Comparison of ENCODE assay signal across 15 cellular contexts in the genomic region with DNA sequence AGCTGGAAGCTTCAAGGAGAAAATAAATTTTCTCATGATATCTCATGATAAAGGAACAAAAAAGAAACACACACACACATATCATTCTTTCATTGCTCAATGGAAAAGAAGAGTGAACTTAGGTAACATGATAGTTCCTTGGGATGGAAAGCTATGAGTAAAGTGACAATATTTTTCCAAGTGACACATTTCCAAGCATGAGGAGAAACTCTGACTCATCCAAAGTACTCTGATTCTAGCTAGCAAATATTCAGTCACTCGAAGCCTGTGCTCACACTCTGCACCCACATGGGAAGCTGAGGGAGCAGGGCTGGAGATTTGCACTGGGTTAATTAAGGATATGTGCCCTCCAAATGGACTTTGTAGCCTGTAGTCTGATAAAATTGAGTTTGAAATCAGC.
A peak's percentile ranks its signal among the peaks of the same experiment; 100 is the strongest.
DNase-seq lines count a peak whose midpoint lies in the region; ATAC-seq and TF ChIP-seq lines count a peak whose summit lies in the region.
"Had no signal": no experiment of that assay in that cellular context is flagged by ENCODE, and none has a peak within 500 bp of the region (broad histone marks: within the 10 kb centered on the region; RNA-seq: fewer than 3 reads in every experiment).

No MANE protein-coding gene starts in this region.

- H3K18ac ChIP-seq in mesenchymal stem cell (ENCODE audit: low read depth in 1 of 2, low read length in 2 of 2) = no peak overlapping the region

- H2BK12ac ChIP-seq in mesenchymal stem cell (ENCODE audit: low read length in 2 of 2) = no peak overlapping the region

- H3K27me3 ChIP-seq in mesenchymal stem cell (ENCODE audit: control insufficient read depth in 1 of 2, insufficient read depth in 1 of 2, low read length in 2 of 2) = no peaks in the 10 kb centered on the region
- H3K27me3 ChIP-seq in ovary = no peaks in the 10 kb centered on the region
- H3K27me3 ChIP-seq: vagina had no signal

- H3K27ac Mint-ChIP-seq in WTC11 = no peak overlapping the region
- H3K27ac Mint-ChIP-seq: activated CD4-positive, alpha-beta memory T cell treated with anti-CD3 and anti-CD28 coated beads, Interleukin-2, amount 10 ng/mL, durations not matched to agents 7 days and 5 days; activated T-helper 2 cell treated with anti-CD3 and anti-CD28 coated beads, Interferon-gamma antibody, Interleukin-2, Interleukin-4, amounts not matched to agents 10 μg/mL and 5 μg/mL and 100 μg/mL, durations not matched to agents 14 hours and 24 hours and 36 hours had no signal

- TF ChIP-seq CTCF in cardiac fibroblast (IDR thresholded peaks at IDR 0.05; ENCODE audit: low read depth, low read length) = no peak
- no peak for TF ChIP-seq CTCF in WTC11 (IDR thresholded peaks at IDR 0.05)
- TF ChIP-seq CTCF in ovary (IDR thresholded peaks at IDR 0.05) = no peak

- H3K14ac ChIP-seq in mesenchymal stem cell (ENCODE audit: low read length in 2 of 2) = no peak overlapping the region

- CTCF ChIA-PET in WTC11 (lab: Charles Lee) = no interaction called here

- POLR2A ChIA-PET in WTC11 (lab: Charles Lee) = no interaction called here

- no peak overlapping the region for H2AK5ac ChIP-seq in mesenchymal stem cell (ENCODE audit: low read length, severe bottlenecking)

- no peak overlapping the region for H4K91ac ChIP-seq in mesenchymal stem cell (ENCODE audit: low read length)

- H2AFZ ChIP-seq in mesenchymal stem cell (ENCODE audit: low read depth, low read length) = no peak overlapping the region

- H3K9me3 Mint-ChIP-seq in WTC11 = no peaks in the 10 kb centered on the region
- H3K9me3 Mint-ChIP-seq: activated CD4-positive, alpha-beta memory T cell treated with anti-CD3 and anti-CD28 coated beads, Interleukin-2, amount 10 ng/mL, durations not matched to agents 7 days and 5 days; activated T-helper 2 cell treated with anti-CD3 and anti-CD28 coated beads, Interferon-gamma antibody, Interleukin-2, Interleukin-4, amounts not matched to agents 10 μg/mL and 5 μg/mL and 100 μg/mL, durations not matched to agents 14 hours and 24 hours and 36 hours; H9 had no signal

- no peaks in the 10 kb centered on the region for H3K4me1 Mint-ChIP-seq in WTC11
- H3K4me1 Mint-ChIP-seq: activated CD4-positive, alpha-beta memory T cell treated with anti-CD3 and anti-CD28 coated beads, Interleukin-2, amount 10 ng/mL, durations not matched to agents 7 days and 5 days had no signal

- no peak for ATAC-seq in HG02678 (IDR thresholded peaks at IDR 0.05; ENCODE audit: unreplicated experiment)
- ATAC-seq in WTC11 = no peak

- H3K79me1 ChIP-seq in mesenchymal stem cell (replicated peaks; ENCODE audit: low read length, poor library complexity, severe bottlenecking) = no peaks in the 10 kb centered on the region

- no peak overlapping the region for H3K4me3 ChIP-seq in cardiac fibroblast (replicated peaks in 1 of 2; ENCODE audit: low read depth in 2 of 2, low read length in 2 of 2)
- H3K4me3 ChIP-seq in mesenchymal stem cell (ENCODE audit: insufficient read depth in 1 of 2, low read depth in 1 of 2, low read length in 2 of 2) = no peak overlapping the region
- H3K4me3 ChIP-seq in ovary = no peak overlapping the region
- H3K4me3 ChIP-seq: vagina had no signal

- H3K4me2 ChIP-seq in mesenchymal stem cell (ENCODE audit: low read length, poor library complexity, severe bottlenecking) = no peak overlapping the region

- no peak overlapping the region for H4K8ac ChIP-seq in mesenchymal stem cell (ENCODE audit: low read length)

- H3K36me3 ChIP-seq in mesenchymal stem cell (ENCODE audit: control insufficient read depth in 1 of 2, insufficient read depth in 2 of 2, low read depth in 1 of 2, low read length in 2 of 2) = no peaks in the 10 kb centered on the region
- no peaks in the 10 kb centered on the region for H3K36me3 ChIP-seq in ovary
- H3K36me3 ChIP-seq: vagina had no signal

- TF ChIP-seq POLR2A in erythroblast (IDR thresholded peaks at IDR 0.05; ENCODE audit: low read length) = no peak
- no peak for TF ChIP-seq POLR2A in ovary (IDR thresholded peaks at IDR 0.05)

- no peak overlapping the region for H2BK15ac ChIP-seq in mesenchymal stem cell (ENCODE audit: low read depth, poor library complexity, severe bottlenecking)

- no peaks in the 10 kb centered on the region for H3K9me3 ChIP-seq in mesenchymal stem cell (ENCODE audit: control insufficient read depth, low read length)
- H3K9me3 ChIP-seq in ovary = no peaks in the 10 kb centered on the region
- H3K9me3 ChIP-seq: vagina had no signal

- no CpG with 5 or more reads among the region's 1 CpG for WGBS in mesenchymal stem cell
- 55 to 75% (median 58%) methylated on average over 1 of the region's 1 CpG for WGBS in ovary, 3 donors

- H3K27me3 Mint-ChIP-seq in WTC11 (ENCODE audit: low read depth) = no peaks in the 10 kb centered on the region
- H3K27me3 Mint-ChIP-seq: activated CD4-positive, alpha-beta memory T cell treated with anti-CD3 and anti-CD28 coated beads, Interleukin-2, amount 10 ng/mL, durations not matched to agents 7 days and 5 days had no signal

- H3K36me3 Mint-ChIP-seq in WTC11 = no peaks in the 10 kb centered on the region

- no peak overlapping the region for H3K9ac ChIP-seq in mesenchymal stem cell (ENCODE audit: low read length)

- no peak overlapping the region for H2BK120ac ChIP-seq in mesenchymal stem cell (ENCODE audit: low read depth, low read length)

- peak; percentile 71 for DNase-seq in AG20443 (ENCODE audit: low spot score)
- DNase-seq in HK-2 (ENCODE audit: unreplicated experiment) = peak; percentile 16
- DNase-seq in cardiac fibroblast (ENCODE audit: low read depth in 2 of 2) = peak; percentile 22 to 78
- DNase-seq in mesenchymal stem cell = peak; percentile 76
- DNase-seq in WTC11 (ENCODE audit: low spot score) = no peak
- DNase-seq in erythroblast (lab: John Stamatoyannopoulos, UW) = no peak
- DNase-seq in ovary = no peak
- DNase-seq: activated CD4-positive, alpha-beta memory T cell treated with anti-CD3 and anti-CD28 coated beads, Interleukin-2, amount 10 ng/mL, durations not matched to agents 7 days and 5 days; DND-41; H9; NCI-H524; stimulated activated CD8-positive, alpha-beta memory T cell treated with anti-CD3 and anti-CD28 coated beads, Interleukin-4, amount 100 ng/mL, for 48 hours had no signal

- H3K23ac ChIP-seq in mesenchymal stem cell (ENCODE audit: low read length in 2 of 2) = no peak overlapping the region

- TF ChIP-seq EP300 in ovary (IDR thresholded peaks at IDR 0.05) = no peak

- intact Hi-C loops in ovary (cut with DNase I) = no loop called here

- no peak overlapping the region for H3K27ac ChIP-seq in mesenchymal stem cell (ENCODE audit: low read length, poor library complexity, severe bottlenecking)
- H3K27ac ChIP-seq in ovary = no peak overlapping the region
- H3K27ac ChIP-seq: vagina had no signal

- no peak overlapping the region for H2BK5ac ChIP-seq in mesenchymal stem cell (ENCODE audit: low read depth, low read length, poor library complexity, severe bottlenecking)

- no peaks in the 10 kb centered on the region for H3K4me1 ChIP-seq in mesenchymal stem cell (ENCODE audit: control insufficient read depth, insufficient read depth, low read depth, low read length)
- no peaks in the 10 kb centered on the region for H3K4me1 ChIP-seq in ovary (ENCODE audit: insufficient read depth)
- H3K4me1 ChIP-seq: vagina had no signal

- H3K4me3 Mint-ChIP-seq in WTC11 = no peak overlapping the region
- H3K4me3 Mint-ChIP-seq: activated CD4-positive, alpha-beta memory T cell treated with anti-CD3 and anti-CD28 coated beads, Interleukin-2, amount 10 ng/mL, durations not matched to agents 7 days and 5 days; H9 had no signal

- H3K4ac ChIP-seq in mesenchymal stem cell (ENCODE audit: low read depth in 1 of 2, low read length in 2 of 2) = no peak overlapping the region

TF ChIP-seq in WTC11, 78 proteins besides CTCF, POLR2A, EP300 and RAD21 (continues in another document):
- TF ChIP-seq CREB1 (CRISPR knock-in tag; IDR thresholded peaks at IDR 0.05) = no peak
- TF ChIP-seq ZNF219 (CRISPR knock-in tag; IDR thresholded peaks at IDR 0.05; ENCODE audit: borderline replicate concordance) = no peak
- TF ChIP-seq, protein P1, sequence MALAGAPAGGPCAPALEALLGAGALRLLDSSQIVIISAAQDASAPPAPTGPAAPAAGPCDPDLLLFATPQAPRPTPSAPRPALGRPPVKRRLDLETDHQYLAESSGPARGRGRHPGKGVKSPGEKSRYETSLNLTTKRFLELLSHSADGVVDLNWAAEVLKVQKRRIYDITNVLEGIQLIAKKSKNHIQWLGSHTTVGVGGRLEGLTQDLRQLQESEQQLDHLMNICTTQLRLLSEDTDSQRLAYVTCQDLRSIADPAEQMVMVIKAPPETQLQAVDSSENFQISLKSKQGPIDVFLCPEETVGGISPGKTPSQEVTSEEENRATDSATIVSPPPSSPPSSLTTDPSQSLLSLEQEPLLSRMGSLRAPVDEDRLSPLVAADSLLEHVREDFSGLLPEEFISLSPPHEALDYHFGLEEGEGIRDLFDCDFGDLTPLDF (CRISPR knock-in tag; IDR thresholded peaks at IDR 0.05) = no peak
- TF ChIP-seq, protein P2, sequence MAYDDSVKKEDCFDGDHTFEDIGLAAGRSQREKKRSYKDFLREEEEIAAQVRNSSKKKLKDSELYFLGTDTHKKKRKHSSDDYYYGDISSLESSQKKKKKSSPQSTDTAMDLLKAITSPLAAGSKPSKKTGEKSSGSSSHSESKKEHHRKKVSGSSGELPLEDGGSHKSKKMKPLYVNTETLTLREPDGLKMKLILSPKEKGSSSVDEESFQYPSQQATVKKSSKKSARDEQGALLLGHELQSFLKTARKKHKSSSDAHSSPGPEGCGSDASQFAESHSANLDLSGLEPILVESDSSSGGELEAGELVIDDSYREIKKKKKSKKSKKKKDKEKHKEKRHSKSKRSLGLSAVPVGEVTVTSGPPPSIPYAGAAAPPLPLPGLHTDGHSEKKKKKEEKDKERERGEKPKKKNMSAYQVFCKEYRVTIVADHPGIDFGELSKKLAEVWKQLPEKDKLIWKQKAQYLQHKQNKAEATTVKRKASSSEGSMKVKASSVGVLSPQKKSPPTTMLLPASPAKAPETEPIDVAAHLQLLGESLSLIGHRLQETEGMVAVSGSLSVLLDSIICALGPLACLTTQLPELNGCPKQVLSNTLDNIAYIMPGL (CRISPR knock-in tag; IDR thresholded peaks at IDR 0.05) = no peak
- no peak for TF ChIP-seq ZNF317 (CRISPR knock-in tag; IDR thresholded peaks at IDR 0.05; ENCODE audit: borderline replicate concordance, low read depth)

Comparison
In these comparisons a context has a peak if more than half of its experiments do, and no peak if none do; other contexts are left out.
1. DNase-seq: peak in AG20443 (single experiment), HK-2 (single experiment), cardiac fibroblast (2 of 2) and mesenchymal stem cell (single experiment); none in WTC11 (single experiment), erythroblast (0 of 2) and ovary (0 of 5).